Comparison of ENCODE assay signal across 20 cellular contexts in genomic region chr1:230834292-230834691, GRCh38. TPM values are rescaled to one million over a fixed set of nuclear protein-coding genes. Genes with fewer than 3 reads are reported as not detected.
A peak's percentile ranks its signal among the peaks of the same experiment; 100 is the strongest.
DNase-seq lines count a peak whose midpoint lies in the region; ATAC-seq, FAIRE-seq and TF ChIP-seq lines count a peak whose summit lies in the region.
"Had no signal": no experiment of that assay in that cellular context is flagged by ENCODE, and none has a peak within 500 bp of the region (broad histone marks: within the 10 kb centered on the region; RNA-seq: fewer than 3 reads in every experiment).

No MANE protein-coding gene starts in this region.

- H3K79me2 ChIP-seq in K562 (ENCODE audit: control insufficient read depth, insufficient read depth, low read length): no peaks in the 10 kb centered on the region

- H3K27ac ChIP-seq in K562 (ENCODE audit: extremely low read depth, low read depth, low read length) (no peak overlapping the region), heart right ventricle (no peak overlapping the region)
- H3K27ac ChIP-seq: C4-2B had no signal

- no peak for FAIRE-seq in K562 (lab: Jason Lieb, UNC)
- FAIRE-seq: HepG2 had no signal

- H3K4me3 Mint-ChIP-seq in type B pancreatic cell: no peak overlapping the region
- no peak overlapping the region for H3K4me3 Mint-ChIP-seq in stimulated activated memory B cell treated with anti-CD40 and anti-IgM and Interleukin-4, amounts not matched to agents 10 μg/mL and 1 μg/mL and 100 μg/mL, for 72 hours
- H3K4me3 Mint-ChIP-seq: HFFc6 had no signal

- DNase-seq in NCI-H82 (lab: John Stamatoyannopoulos, UW) (peak; percentile 43), K562 (ENCODE audit: extremely low read depth in 1 of 4, low spot score in 3 of 4) (no peak), heart right ventricle (no peak), type B pancreatic cell (ENCODE audit: extremely low spot score, unreplicated experiment) (peak; percentile 10), cerebellum (ENCODE audit: low spot score) (no peak)
- DNase-seq: ACHN, AML-193, DMS79 treated with DMSO at 0.1 percent for 48 hours, H7, HFFc6, KG1, NCI-H1694 treated with DMSO at 0.1 percent for 48 hours, NCI-H510A, NCI-H774, PC-3, RPMI8226 had no signal

- ATAC-seq in K562 (no peak), heart right ventricle (peak in 6 of 8 donors; percentile 41 to 67 (median 52)), HG02885 (IDR thresholded peaks at IDR 0.05; ENCODE audit: poor library complexity, unreplicated experiment) (no peak)
- no peak for ATAC-seq in stimulated activated memory B cell treated with anti-CD40 and anti-IgM and Interleukin-4, amounts not matched to agents 10 μg/mL and 1 μg/mL and 100 μg/mL, for 72 hours
- ATAC-seq: HepG2, PC-3 had no signal

- TF ChIP-seq EP300 in K562 (IDR thresholded peaks at IDR 0.05; ENCODE audit: low read length): no peak

- no peaks in the 10 kb centered on the region for H3K9me1 ChIP-seq in K562 (ENCODE audit: control insufficient read depth, insufficient read depth, low read length)

- H3K36me3 Mint-ChIP-seq in type B pancreatic cell: peaks cover 28% of the 10 kb centered on the region
- peaks cover 13% of the 10 kb centered on the region for H3K36me3 Mint-ChIP-seq in stimulated activated memory B cell treated with anti-CD40 and anti-IgM and Interleukin-4, amounts not matched to agents 10 μg/mL and 1 μg/mL and 100 μg/mL, for 72 hours

- H3K36me3 ChIP-seq in K562 (ENCODE audit: control insufficient read depth, insufficient read depth, low read length): no peaks in the 10 kb centered on the region
- peaks cover 0 to 31% (median 17%) of the 10 kb centered on the region in 9 donors for H3K36me3 ChIP-seq in heart right ventricle

- no peak for TF ChIP-seq POLR2A in K562 (conservative IDR thresholded peaks at IDR 0.05)

- in situ Hi-C loops in K562 (cut with MboI): no loop called here

- TF ChIP-seq CTCF in K562 (IDR thresholded peaks at IDR 0.05 in 2 of 3, conservative IDR thresholded peaks at IDR 0.05 in 1 of 3; ENCODE audit: insufficient read depth in 2 of 3, low read depth in 1 of 3, low read length in 3 of 3) (no peak), heart right ventricle (IDR thresholded peaks at IDR 0.05) (no peak), type B pancreatic cell (conservative IDR thresholded peaks at IDR 0.05) (no peak)

- 0% methylated on average over 3 of the region's 3 CpGs for WGBS in K562 (ENCODE audit: insufficient coverage, low coverage, missing lambda C conversion rate)
- 38 to 42% methylated on average over 3 of the region's 3 CpGs for WGBS in heart right ventricle, 2 donors

- H4K20me1 ChIP-seq in K562 (replicated peaks; ENCODE audit: control insufficient read depth, insufficient read depth, low read length): no peaks in the 10 kb centered on the region

- H3K27ac Mint-ChIP-seq in type B pancreatic cell: no peak overlapping the region
- no peak overlapping the region for H3K27ac Mint-ChIP-seq in stimulated activated memory B cell treated with anti-CD40 and anti-IgM and Interleukin-4, amounts not matched to agents 10 μg/mL and 1 μg/mL and 100 μg/mL, for 72 hours
- H3K27ac Mint-ChIP-seq: HFFc6 had no signal

- TF ChIP-seq RAD21 in K562 (CRISPR knock-in tag; conservative IDR thresholded peaks at IDR 0.05 in 1 of 2, IDR thresholded peaks at IDR 0.05 in 1 of 2): no peak

- H3K27me3 Mint-ChIP-seq in type B pancreatic cell: no peaks in the 10 kb centered on the region
- peaks cover 14% of the 10 kb centered on the region for H3K27me3 Mint-ChIP-seq in stimulated activated memory B cell treated with anti-CD40 and anti-IgM and Interleukin-4, amounts not matched to agents 10 μg/mL and 1 μg/mL and 100 μg/mL, for 72 hours

- H2AFZ ChIP-seq in K562 (ENCODE audit: low read depth, low read length): no peak overlapping the region

- H3K4me3 ChIP-seq in K562 (no peak overlapping the region), heart right ventricle (no peak overlapping the region)

- H3K4me1 Mint-ChIP-seq in type B pancreatic cell (ENCODE audit: unreplicated experiment): peaks cover 4% of the 10 kb centered on the region
- H3K4me1 Mint-ChIP-seq in stimulated activated memory B cell treated with anti-CD40 and anti-IgM and Interleukin-4, amounts not matched to agents 10 μg/mL and 1 μg/mL and 100 μg/mL, for 72 hours: no peaks in the 10 kb centered on the region

- H3K9me3 ChIP-seq in K562 (replicated peaks; ENCODE audit: control insufficient read depth, insufficient read depth, low read depth, low read length) (no peaks in the 10 kb centered on the region), heart right ventricle (peaks cover 0 to 6% (median 0%) of the 10 kb centered on the region in 11 donors)

- POLR2A ChIA-PET in K562 (lab: Yijun Ruan, JAX): interaction anchor here (0.6 to 1.7 kb wide), 3 partner anchors 13 to 198 kb away, joined by 3 to 5 read pairs (median 3); no protein-coding TSS in a partner anchor

- H3K4me2 ChIP-seq in K562 (ENCODE audit: insufficient read depth, low read length): no peak overlapping the region

- H3K4me1 ChIP-seq in K562 (replicated peaks in 1 of 2; ENCODE audit: control insufficient read depth in 2 of 2, insufficient read depth in 2 of 2, low read length in 2 of 2): no peaks in the 10 kb centered on the region; a peak in 2 of 5 replicates
- H3K4me1 ChIP-seq in heart right ventricle: peaks cover 0 to 31% (median 12%) of the 10 kb centered on the region in 9 donors

- peaks cover 2 to 4% of the 10 kb centered on the region in 2 experiments; a peak in 2 of 5 replicates for H3K27me3 ChIP-seq in K562 (ENCODE audit: control insufficient read depth in 2 of 2, insufficient read depth in 2 of 2, low read length in 2 of 2)
- no peaks in the 10 kb centered on the region for H3K27me3 ChIP-seq in heart right ventricle

- H3K9me3 Mint-ChIP-seq in type B pancreatic cell: peaks cover 16% of the 10 kb centered on the region
- peaks cover 10% of the 10 kb centered on the region for H3K9me3 Mint-ChIP-seq in stimulated activated memory B cell treated with anti-CD40 and anti-IgM and Interleukin-4, amounts not matched to agents 10 μg/mL and 1 μg/mL and 100 μg/mL, for 72 hours
- H3K9me3 Mint-ChIP-seq: HFFc6 had no signal

- no TSS peak for BruUV-seq in K562 (replicated peaks; lab: Mats Ljungman, UMichigan)

- no peak overlapping the region for H3K9ac ChIP-seq in K562 (ENCODE audit: insufficient read depth in 1 of 2, low read depth in 2 of 2, low read length in 2 of 2)

- intact Hi-C loops in K562 (cut with micrococcal nuclease) (no loop called here), heart right ventricle (cut with DNase I) (no loop called here)

- CTCF ChIA-PET in K562 (lab: Yijun Ruan, JAX; ENCODE audit: low intra/inter-chr PET ratio): no interaction called here

TF ChIP-seq in K562, 482 proteins besides CTCF, POLR2A, EP300 and RAD21 (continues in another document):
- TF ChIP-seq TGIF2 (CRISPR knock-in tag; IDR thresholded peaks at IDR 0.05) (no peak), PRDM10 (IDR thresholded peaks at IDR 0.05; ENCODE audit: partially characterized antibody) (peak; percentile 59)

RNA-seq across cellular contexts. Expression of gene C1orf198, which starts 34.0 kb away (rescaled TPM):
- total RNA-seq in K562 (2011; cell fraction: chromatin; rRNA removed; ENCODE audit: low replicate concordance): 4.8 and 5.8 TPM in 2 replicates
- 4.3 and 4.8 TPM in 2 replicates for total RNA-seq in K562 (2011; cell fraction: nucleolus; rRNA removed)
- total RNA-seq in K562 (2011; cell fraction: nucleoplasm; rRNA removed): 5.3 and 6.9 TPM in 2 replicates
- total RNA-seq in K562 (2014; rRNA removed): 10.8 and 11.9 TPM in 2 replicates
- total RNA-seq in K562 (2014; rRNA removed; fragmentation: Illumina TruSeq; extraction: Trizol): 7.6 and 7.9 TPM in 2 replicates
- 9.5 and 10.2 TPM in 2 replicates for total RNA-seq in K562 (2015; rRNA removed; fragmentation: Illumina TruSeq; extraction: Trizol)
- total RNA-seq in K562 (2021): 13.4 and 15.3 TPM in 2 replicates
- 8.6 and 15.1 TPM in 2 replicates for polyA plus RNA-seq in K562 (2011; rRNA removed)
- polyA plus RNA-seq in K562 (2011; cell fraction: cytosol; rRNA removed): 10.8 and 13.9 TPM in 2 replicates
- 5.1 and 6.2 TPM in 2 replicates for polyA plus RNA-seq in K562 (2011; cell fraction: nucleus; rRNA removed)
- 7.7 and 9.1 TPM in 2 replicates for polyA plus RNA-seq in K562 (2012)
- polyA plus RNA-seq in K562 (2014; fragmentation: Illumina TruSeq; extraction: Trizol): 10.7 and 11.2 TPM in 2 replicates
- polyA plus RNA-seq in K562 (2014; fragmentation: Nextera tagmentation; extraction: Ambion mirVana): 1 to 10 TPM; 2.0 to 2.2 TPM
- 10.4 and 13.5 TPM in 2 replicates for polyA plus RNA-seq in K562 (2014; rRNA removed)
- polyA minus RNA-seq in K562 (2011; rRNA and poly(A)+ RNA removed): 8.2 and 19.0 TPM in 2 replicates
- polyA minus RNA-seq in K562 (2011; cell fraction: cytosol; rRNA and poly(A)+ RNA removed): 8.6 and 14.5 TPM in 2 replicates
- 4.8 TPM in 2 replicates for polyA minus RNA-seq in K562 (2011; cell fraction: nucleus; rRNA and poly(A)+ RNA removed)
- total RNA-seq in heart right ventricle: 10 to 100 TPM; 33.4 to 66.0 (median 46.0) TPM
- 10 to 100 TPM; 26.0 to 36.4 TPM for polyA plus RNA-seq in heart right ventricle
- 42.1 and 62.5 TPM in 2 replicates for total RNA-seq in type B pancreatic cell (ENCODE audit: low replicate concordance)
- total RNA-seq in cerebellum: 18.4 TPM

Comparison
In these comparisons a context has a peak if more than half of its experiments do, and no peak if none do; other contexts are left out.
1. DNase-seq: peak in NCI-H82 (single experiment) and type B pancreatic cell (single experiment); none in K562 (0 of 4), heart right ventricle (0 of 2) and cerebellum (single experiment).
2. ATAC-seq: peak in heart right ventricle (6 of 8); none in K562 (single experiment), stimulated activated memory B cell treated with anti-CD40 and anti-IgM and Interleukin-4, amounts not matched to agents 10 μg/mL and 1 μg/mL and 100 μg/mL, for 72 hours (single experiment) and HG02885 (single experiment).